In the genomic region with DNA sequence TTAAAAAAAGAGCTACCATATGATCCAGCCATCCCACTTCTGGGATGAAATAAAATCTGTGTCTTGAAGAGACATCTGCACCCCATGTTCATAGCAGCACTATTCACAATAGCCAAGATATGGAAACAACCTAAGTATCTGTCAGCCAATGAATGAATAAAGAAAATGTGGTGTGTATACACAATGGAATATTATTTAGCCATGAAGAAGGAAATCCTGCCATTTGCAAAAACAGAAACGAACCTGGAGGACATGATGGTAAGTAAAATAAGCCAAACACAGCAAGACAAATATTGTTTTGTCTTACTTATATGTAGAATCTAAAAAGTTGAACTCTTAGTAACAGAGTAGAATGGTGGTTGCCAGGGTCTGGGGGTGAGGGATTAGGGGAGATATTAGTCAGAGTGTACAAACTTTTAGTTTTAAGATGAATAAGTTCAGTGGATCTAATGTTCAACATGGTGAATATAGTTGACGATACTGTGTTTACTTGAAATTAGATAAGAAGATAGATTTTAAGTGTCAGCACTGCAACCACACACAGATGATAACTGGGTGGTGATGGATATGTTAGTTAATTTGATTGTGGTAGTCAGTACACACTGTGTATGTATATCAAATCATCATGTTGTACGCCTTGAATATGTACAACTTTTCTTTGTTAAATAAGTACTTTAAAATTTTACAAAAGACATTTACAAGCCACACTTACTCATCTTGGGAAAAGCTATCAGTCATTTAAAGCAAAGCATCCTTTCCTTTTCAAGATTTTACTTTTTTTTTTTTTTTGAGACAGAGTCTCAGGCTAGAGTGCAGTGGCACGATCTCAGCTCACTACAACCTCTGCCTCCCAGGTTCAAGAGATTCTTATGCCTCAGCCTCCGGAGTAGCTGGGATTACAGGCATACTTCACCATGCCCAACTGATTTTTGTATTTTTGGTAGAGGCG, we compare ENCODE assay signal across 19 cellular contexts.
DNase-seq lines count a peak whose midpoint lies in the region; ATAC-seq, FAIRE-seq and TF ChIP-seq lines count a peak whose summit lies in the region.
"Had no signal": no experiment of that assay in that cellular context is flagged by ENCODE, and none has a peak within 500 bp of the region (broad histone marks: within the 10 kb centered on the region; RNA-seq: fewer than 3 reads in every experiment).

No MANE protein-coding gene starts in this region.

- no peak overlapping the region for H3K27ac ChIP-seq in A549
- no peak overlapping the region for H3K27ac ChIP-seq in GM12878 (ENCODE audit: control insufficient read depth, insufficient read depth)
- H3K27ac ChIP-seq: BLaER1 treated with 17β-estradiol and CSF1 and Interleukin-3, amounts not matched to agents 10 nM and 100 nM; RWPE1; SJSA1 had no signal

- no peaks in the 10 kb centered on the region for H3K79me2 ChIP-seq in GM12878 (ENCODE audit: control insufficient read depth, insufficient read depth, low read length)

- TF ChIP-seq CTCF in A549 (IDR thresholded peaks at IDR 0.05) (no peak), GM12878 (IDR thresholded peaks at IDR 0.05 in 2 of 3, conservative IDR thresholded peaks at IDR 0.05 in 1 of 3; ENCODE audit: control insufficient read depth in 2 of 3, extremely low read depth in 1 of 3, insufficient read depth in 1 of 3, low read depth in 3 of 3, low read length in 3 of 3) (no peak)

- no peak for TF ChIP-seq POLR2A in A549 (IDR thresholded peaks at IDR 0.05; ENCODE audit: low read length)
- TF ChIP-seq POLR2A in GM12878 (IDR thresholded peaks at IDR 0.05; ENCODE audit: low read depth, low read length): no peak

- peaks cover 22% of the 10 kb centered on the region for H3K9me3 Mint-ChIP-seq in activated CD4-positive, alpha-beta T cell treated with anti-CD3 and anti-CD28 coated beads for 36 hours (ENCODE audit: low read depth)

- H3K4me3 ChIP-seq in A549 (no peak overlapping the region), GM12878 (no peak overlapping the region)
- H3K4me3 ChIP-seq: BLaER1 treated with 17β-estradiol and CSF1 and Interleukin-3, amounts not matched to agents 10 nM and 100 nM; MG63; SJSA1 had no signal

- no peak overlapping the region for H2AFZ ChIP-seq in GM12878 (ENCODE audit: control insufficient read depth, low read depth, low read length)

- TF ChIP-seq EP300 in A549 (IDR thresholded peaks at IDR 0.05): no peak
- TF ChIP-seq EP300 in GM12878 (IDR thresholded peaks at IDR 0.05; ENCODE audit: borderline replicate concordance in 1 of 2, control insufficient read depth in 1 of 2, low read depth in 2 of 2, low read length in 2 of 2): no peak

- BruUV-seq in GM12878 (replicated peaks; lab: Mats Ljungman, UMichigan): no TSS peak

- in situ Hi-C loops in GM12878 (cut with MboI): no loop called here

- H3K36me3 Mint-ChIP-seq in activated CD4-positive, alpha-beta T cell treated with anti-CD3 and anti-CD28 coated beads for 36 hours (ENCODE audit: low read depth): peaks cover 11% of the 10 kb centered on the region

- H3K36me3 ChIP-seq in GM12878 (ENCODE audit: control insufficient read depth in 2 of 2, insufficient read depth in 2 of 2, low read length in 1 of 2): no peaks in the 10 kb centered on the region; a peak in 1 of 4 replicates

- intact Hi-C loops in activated CD4-positive, alpha-beta T cell treated with anti-CD3 and anti-CD28 coated beads for 36 hours (cut with DNase I, micrococcal nuclease): loop anchor here in 1 of 2 experiments (2.0 kb wide), 2 partner anchors 62 kb away; no protein-coding TSS in a partner anchor
- intact Hi-C loops in GM12878 (cut with micrococcal nuclease; ENCODE audit: unreplicated experiment) (no loop called here), sciatic nerve (cut with DNase I) (no loop called here)

- RAD21 ChIA-PET in GM12878 (lab: Charles Lee; ENCODE audit: unreplicated experiment): no interaction called here

- H3K4me2 ChIP-seq in A549 (no peak overlapping the region), GM12878 (ENCODE audit: control insufficient read depth, insufficient read depth) (no peak overlapping the region)
- H3K4me2 ChIP-seq: BLaER1 treated with 17β-estradiol and CSF1 and Interleukin-3, amounts not matched to agents 10 nM and 100 nM had no signal

- no peak overlapping the region for H3K27ac Mint-ChIP-seq in activated CD4-positive, alpha-beta T cell treated with anti-CD3 and anti-CD28 coated beads for 36 hours

- H3K27me3 Mint-ChIP-seq in activated CD4-positive, alpha-beta T cell treated with anti-CD3 and anti-CD28 coated beads for 36 hours: no peaks in the 10 kb centered on the region

- peaks cover 14% of the 10 kb centered on the region for H3K9me3 ChIP-seq in A549
- peaks cover 5% of the 10 kb centered on the region; the same call in 2 of the 3 replicates for H3K9me3 ChIP-seq in GM12878 (replicated peaks; ENCODE audit: control insufficient read depth, insufficient read depth, low read length)

- H3K4me1 Mint-ChIP-seq in activated CD4-positive, alpha-beta T cell treated with anti-CD3 and anti-CD28 coated beads for 36 hours: peaks cover 12% of the 10 kb centered on the region

- POLR2A ChIA-PET in activated CD4-positive, alpha-beta T cell treated with anti-CD3 and anti-CD28 coated beads for 36 hours (lab: Charles Lee): no interaction called here
- POLR2A ChIA-PET in A549 (lab: Yijun Ruan, JAX): no interaction called here
- POLR2A ChIA-PET in GM12878 (lab: Charles Lee): no interaction called here

- SMC1A ChIA-PET in GM12878 (lab: Charles Lee; ENCODE audit: uncharacterized antibody, unreplicated experiment): interaction anchor here (0.7 to 1.2 kb wide), 3 partner anchors 12 to 514 kb away, joined by 3 read pairs; no protein-coding TSS in a partner anchor

- no peaks in the 10 kb centered on the region for H4K20me1 ChIP-seq in GM12878 (ENCODE audit: control insufficient read depth, insufficient read depth)
- H4K20me1 ChIP-seq: BLaER1 treated with 17β-estradiol and CSF1 and Interleukin-3, amounts not matched to agents 10 nM and 100 nM had no signal

- H3K4me1 ChIP-seq in A549 (no peaks in the 10 kb centered on the region), GM12878 (ENCODE audit: control insufficient read depth, insufficient read depth, low read length) (no peaks in the 10 kb centered on the region)
- H3K4me1 ChIP-seq: BLaER1 treated with 17β-estradiol and CSF1 and Interleukin-3, amounts not matched to agents 10 nM and 100 nM had no signal

- 92% methylated on average over 6 of the region's 6 CpGs for WGBS in A549 (ENCODE audit: missing lambda C conversion rate)
- WGBS in GM12878 (ENCODE audit: insufficient coverage, insufficient replicate concordance, low lambda C conversion rate, missing lambda C conversion rate): 55% methylated on average over 6 of the region's 6 CpGs

- no peaks in the 10 kb centered on the region for H3K27me3 ChIP-seq in GM12878 (replicated peaks in 1 of 2; ENCODE audit: control insufficient read depth in 2 of 2, insufficient read depth in 2 of 2, low read length in 1 of 2)
- H3K27me3 ChIP-seq: BLaER1 treated with 17β-estradiol and CSF1 and Interleukin-3, amounts not matched to agents 10 nM and 100 nM; MG63; SJSA1 had no signal

- peak; percentile 13 for FAIRE-seq in A549 (lab: Jason Lieb, UNC)
- FAIRE-seq in GM12878 (lab: Jason Lieb, UNC): peak; percentile 44

- H3K9ac ChIP-seq in GM12878 (ENCODE audit: control insufficient read depth, insufficient read depth, low read length): no peak overlapping the region
- H3K9ac ChIP-seq: BLaER1 treated with 17β-estradiol and CSF1 and Interleukin-3, amounts not matched to agents 10 nM and 100 nM had no signal

- CTCF ChIA-PET in activated CD4-positive, alpha-beta T cell treated with anti-CD3 and anti-CD28 coated beads for 36 hours (lab: Charles Lee): no interaction called here
- CTCF ChIA-PET in A549 (lab: Yijun Ruan, JAX): no interaction called here
- CTCF ChIA-PET in GM12878 (lab: Yijun Ruan, JAX): interaction anchor here (0.6 kb wide), 1 partner anchor 418 kb away, joined by 3 read pairs; no protein-coding TSS in a partner anchor

- peak; percentile 58 for ATAC-seq in activated CD4-positive, alpha-beta T cell treated with anti-CD3 and anti-CD28 coated beads for 36 hours
- ATAC-seq in A549: no peak
- ATAC-seq in HG02610 (IDR thresholded peaks at IDR 0.05; ENCODE audit: unreplicated experiment): peak; percentile 54
- ATAC-seq in GM12878: peak; percentile 36; the same call in 1 of the 3 replicates
- no peak for ATAC-seq in GM18517 (IDR thresholded peaks at IDR 0.05; ENCODE audit: unreplicated experiment)
- ATAC-seq in HG02798 (IDR thresholded peaks at IDR 0.05; ENCODE audit: poor library complexity, unreplicated experiment): no peak
- no peak for ATAC-seq in sciatic nerve
- ATAC-seq: PC-3 had no signal

- H3K4me3 Mint-ChIP-seq in activated CD4-positive, alpha-beta T cell treated with anti-CD3 and anti-CD28 coated beads for 36 hours: no peak overlapping the region

- peak; percentile 10 for DNase-seq in activated CD4-positive, alpha-beta T cell treated with anti-CD3 and anti-CD28 coated beads for 36 hours
- no peak for DNase-seq in activated CD4-positive, alpha-beta T cell treated with anti-CD3 and anti-CD28 coated beads for 1 hour
- DNase-seq in A549 (ENCODE audit: low read depth in 1 of 2, low spot score in 1 of 2): no peak
- DNase-seq in GM12878 (ENCODE audit: low read depth, low spot score): no peak
- DNase-seq in sciatic nerve (ENCODE audit: low spot score): no peak
- DNase-seq: 8988T, DMS79 treated with DMSO at 0.1 percent for 48 hours, MG63, NCI-H1092, NCI-H146, NCI-H2081, NCI-H748 treated with DMSO at 0.1 percent for 48 hours, PC-3 had no signal

- TF ChIP-seq RAD21 in A549 (conservative IDR thresholded peaks at IDR 0.05 in 1 of 2, IDR thresholded peaks at IDR 0.05 in 1 of 2) (no peak), GM12878 (IDR thresholded peaks at IDR 0.05; ENCODE audit: insufficient read depth, low read depth, low read length) (no peak)

TF ChIP-seq in A549, 52 proteins besides CTCF, POLR2A, EP300 and RAD21:
- TF ChIP-seq E2F6 (IDR thresholded peaks at IDR 0.05; ENCODE audit: borderline replicate concordance, low read depth): no peak
- TF ChIP-seq ZNF302 (CRISPR knock-in tag; IDR thresholded peaks at IDR 0.05): no peak

TF ChIP-seq in GM12878, 131 proteins besides CTCF, POLR2A, EP300 and RAD21 (continues in another document):
- TF ChIP-seq STAT3 (IDR thresholded peaks at IDR 0.05; ENCODE audit: low read depth, low read length) (no peak), CHD4 (IDR thresholded peaks at IDR 0.05) (no peak), NR2F1 (conservative IDR thresholded peaks at IDR 0.05) (no peak), POLR2AphosphoS2 (IDR thresholded peaks at IDR 0.05; ENCODE audit: low read depth, low read length) (no peak), ZNF24 (IDR thresholded peaks at IDR 0.05) (no peak), JUNB (IDR thresholded peaks at IDR 0.05) (peak; percentile 72), POU2F2 (IDR thresholded peaks at IDR 0.05; ENCODE audit: borderline replicate concordance, low read depth, low read length) (no peak), JUND (IDR thresholded peaks at IDR 0.05; ENCODE audit: low read depth, low read length) (no peak), KDM1A (IDR thresholded peaks at IDR 0.05; ENCODE audit: borderline replicate concordance) (no peak)

Comparison
In these comparisons a context has a peak if more than half of its experiments do, and no peak if none do; other contexts are left out.
1. ATAC-seq: peak in activated CD4-positive, alpha-beta T cell treated with anti-CD3 and anti-CD28 coated beads for 36 hours (single experiment), HG02610 (single experiment) and GM12878 (single experiment); none in A549 (0 of 2), GM18517 (single experiment), HG02798 (single experiment) and sciatic nerve (single experiment).